In genomic region chr12:68580911-68581310, GRCh38 we compare ENCODE assay signal across 26 cellular contexts.
"Had no signal": no experiment of that assay in that cellular context is flagged by ENCODE, and none has a peak within 500 bp of the region (broad histone marks: within the 10 kb centered on the region; RNA-seq: fewer than 3 reads in every experiment).

No MANE protein-coding gene starts in this region.

- H3K4me2 ChIP-seq: smooth muscle cell had no signal

- FAIRE-seq: kidney, pancreas had no signal

- ATAC-seq: esophagus mucosa; gastrocnemius medialis; left lobe of liver; mucosa of descending colon; natural killer cell treated with Interleukin-12 subunit alpha and Interleukin-12 subunit beta and Interleukin-15 and Interleukin-18, amount 100 ng/mL, for 72 hours; pancreas; right lobe of liver had no signal

- H3K9me3 ChIP-seq: gastrocnemius medialis, mucosa of descending colon, neutrophil, pancreas, right lobe of liver, stomach, thyroid gland, vagina had no signal

- H3K4me3 ChIP-seq: dorsolateral prefrontal cortex, gastrocnemius medialis, lung, mucosa of descending colon, pancreas, right lobe of liver, smooth muscle cell, stomach, thyroid gland, vagina had no signal

- H3K27me3 ChIP-seq: dorsolateral prefrontal cortex, gastrocnemius medialis, neutrophil, pancreas, right lobe of liver, stomach, thyroid gland, vagina had no signal

- H3K27ac ChIP-seq: dorsolateral prefrontal cortex, epithelial cell of prostate, gastrocnemius medialis, neutrophil, pancreas, right lobe of liver, stomach, thyroid gland, vagina had no signal

- DNase-seq: dorsolateral prefrontal cortex; effector CD4-positive, alpha-beta T cell; foreskin fibroblast; gastrocnemius medialis; head of caudate nucleus; kidney; mucosa of descending colon; naive B cell; pancreas; right lobe of liver; stimulated activated CD4-positive, alpha-beta T cell treated with anti-CD3 and anti-CD28 coated beads, Interleukin-12 subunit alpha, Interleukin-12 subunit beta, amount 100 ng/mL, for 4 hours; stimulated activated CD4-positive, alpha-beta T cell treated with anti-CD3 and anti-CD28 coated beads, Interleukin-1b, Interleukin-23, amount 100 ng/mL, for 48 hours; stimulated activated CD4-positive, alpha-beta T cell treated with anti-CD3 and anti-CD28 coated beads, Interleukin-4, amount 100 ng/mL, for 1 hour; stimulated activated CD8-positive, alpha-beta memory T cell treated with anti-CD3 and anti-CD28 coated beads, Interleukin-4, amount 100 ng/mL, for 48 hours; stimulated activated naive CD4-positive, alpha-beta T cell; stomach; thyroid gland; trophoblast cell had no signal

- H3K36me3 ChIP-seq: gastrocnemius medialis, neutrophil, pancreas, right lobe of liver, stomach, thyroid gland, vagina had no signal

- H3K4me1 ChIP-seq: gastrocnemius medialis, pancreas, right lobe of liver, stomach, thyroid gland, vagina had no signal
